In the genomic region with DNA sequence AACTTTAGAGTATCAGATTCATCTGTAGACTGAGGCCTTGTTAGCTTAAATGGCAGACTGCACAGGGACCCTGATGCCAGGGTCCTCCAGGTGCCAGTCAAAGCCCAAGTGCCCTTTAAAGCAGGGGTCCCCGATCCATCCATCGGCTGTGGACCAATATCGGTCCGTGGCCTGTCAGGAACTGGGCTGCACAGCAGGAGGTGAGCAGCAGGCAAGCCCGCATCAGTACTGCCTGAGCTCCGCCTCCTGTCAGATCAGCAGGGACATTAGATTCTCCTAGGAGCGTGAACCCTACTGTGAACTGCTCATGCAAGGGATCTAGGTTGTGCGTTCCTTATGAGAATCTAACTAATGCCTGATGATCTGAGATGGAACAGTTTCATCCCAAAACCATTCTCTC, we compare ENCODE assay signal across 15 cellular contexts.
"Had no signal": no experiment of that assay in that cellular context is flagged by ENCODE, and none has a peak within 500 bp of the region (broad histone marks: within the 10 kb centered on the region; RNA-seq: fewer than 3 reads in every experiment).

No MANE protein-coding gene starts in this region.

- H3K9me3 ChIP-seq: heart right ventricle, stomach, thoracic aorta, transverse colon had no signal

- H3K9me3 Mint-ChIP-seq: natural killer cell treated with Interleukin-12 subunit alpha and Interleukin-12 subunit beta and Interleukin-15 and Interleukin-18, amount 100 ng/mL, for 72 hours had no signal

- H3K27me3 ChIP-seq: heart right ventricle, stomach, transverse colon had no signal

- H3K4me1 ChIP-seq: stomach, transverse colon had no signal

- H3K36me3 ChIP-seq: thoracic aorta had no signal

- DNase-seq: effector memory CD4-positive, alpha-beta T cell; heart right ventricle; hypothalamus; kidney glomerular epithelial cell; midbrain; stimulated activated CD4-positive, alpha-beta T cell treated with anti-CD3 and anti-CD28 coated beads, Interleukin-2, amount 100 ng/mL, for 24 hours; stimulated activated CD4-positive, alpha-beta T cell treated with anti-CD3 and anti-CD28 coated beads, Interleukin-4, amount 100 ng/mL, for 4 hours; stimulated activated naive CD4-positive, alpha-beta T cell; stomach; substantia nigra; transverse colon had no signal

- H3K4me3 ChIP-seq: heart right ventricle, stomach, thoracic aorta, transverse colon had no signal

- H3K27ac Mint-ChIP-seq: natural killer cell treated with Interleukin-12 subunit alpha and Interleukin-12 subunit beta and Interleukin-15 and Interleukin-18, amount 100 ng/mL, for 72 hours had no signal

- H3K27me3 Mint-ChIP-seq: natural killer cell treated with Interleukin-12 subunit alpha and Interleukin-12 subunit beta and Interleukin-15 and Interleukin-18, amount 100 ng/mL, for 72 hours had no signal

- H3K27ac ChIP-seq: heart right ventricle, stomach, thoracic aorta, transverse colon had no signal

- H3K4me3 Mint-ChIP-seq: natural killer cell treated with Interleukin-12 subunit alpha and Interleukin-12 subunit beta and Interleukin-15 and Interleukin-18, amount 100 ng/mL, for 72 hours had no signal

- ATAC-seq: esophagus mucosa; natural killer cell treated with Interleukin-12 subunit alpha and Interleukin-12 subunit beta and Interleukin-15 and Interleukin-18, amount 100 ng/mL, for 72 hours; sciatic nerve had no signal
